ENCODE assay signal across 1 cellular context in genomic region chr2:25150993-25151392, GRCh38. TPM values are rescaled to one million over a fixed set of nuclear protein-coding genes. Genes with fewer than 3 reads are reported as not detected.
"Had no signal": no experiment of that assay in that cellular context is flagged by ENCODE, and none has a peak within 500 bp of the region (broad histone marks: within the 10 kb centered on the region; RNA-seq: fewer than 3 reads in every experiment).

No MANE protein-coding gene starts in this region.

RNA-seq across cellular contexts. Expression of gene POMC, which starts 17.4 kb away (rescaled TPM):
- total RNA-seq: G401 had no signal
